19 cellular contexts compared by ENCODE assay signal in the genomic region with DNA sequence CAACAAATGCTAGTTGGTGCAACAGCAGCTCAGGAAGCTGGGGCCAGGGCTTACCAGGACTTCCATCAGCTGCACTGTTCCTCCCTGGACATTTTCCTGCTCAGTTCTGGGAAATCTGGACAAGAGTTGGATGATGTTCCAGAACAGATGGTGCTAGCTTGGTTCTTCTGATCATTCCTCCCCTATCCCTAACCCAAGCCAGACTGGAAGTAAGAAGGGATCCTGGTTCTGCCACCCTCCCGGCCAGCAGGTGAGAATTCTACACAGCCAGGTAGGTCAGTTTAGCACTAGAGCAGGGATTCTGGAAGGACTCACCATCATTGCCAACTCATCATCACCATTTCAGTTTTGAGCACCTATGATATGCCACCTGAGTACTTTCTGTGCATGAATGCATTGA.
"Had no signal": no experiment of that assay in that cellular context is flagged by ENCODE, and none has a peak within 500 bp of the region (broad histone marks: within the 10 kb centered on the region; RNA-seq: fewer than 3 reads in every experiment).

No MANE protein-coding gene starts in this region.

- DNase-seq: natural killer cell; occipital lobe; ovary; posterior cingulate gyrus; psoas muscle; right cardiac atrium; right lobe of liver; sigmoid colon; small intestine; stimulated activated CD4-positive, alpha-beta T cell treated with anti-CD3 and anti-CD28 coated beads, Interleukin-15, amount 100 ng/mL, for 24 hours; stimulated activated CD4-positive, alpha-beta T cell treated with anti-CD3 and anti-CD28 coated beads, Interleukin-2, amount 100 ng/mL, for 24 hours; stimulated activated CD4-positive, alpha-beta T cell treated with anti-CD3 and anti-CD28 coated beads, Interleukin-2, amount 100 ng/mL, for 48 hours; stimulated activated CD4-positive, alpha-beta T cell treated with anti-CD3 and anti-CD28 coated beads, Interleukin-4, amount 100 ng/mL, for 24 hours; stimulated activated naive B cell treated with anti-CD40 and anti-IgM and Interleukin-4, amounts not matched to agents 10 μg/mL and 1 μg/mL and 100 μg/mL, for 72 hours; stimulated activated naive CD4-positive, alpha-beta T cell treated with Interleukin-2 at 50 U/mL for 16 hours; stomach; thyroid gland; trophoblast cell; upper lobe of left lung had no signal
